In the genomic region with DNA sequence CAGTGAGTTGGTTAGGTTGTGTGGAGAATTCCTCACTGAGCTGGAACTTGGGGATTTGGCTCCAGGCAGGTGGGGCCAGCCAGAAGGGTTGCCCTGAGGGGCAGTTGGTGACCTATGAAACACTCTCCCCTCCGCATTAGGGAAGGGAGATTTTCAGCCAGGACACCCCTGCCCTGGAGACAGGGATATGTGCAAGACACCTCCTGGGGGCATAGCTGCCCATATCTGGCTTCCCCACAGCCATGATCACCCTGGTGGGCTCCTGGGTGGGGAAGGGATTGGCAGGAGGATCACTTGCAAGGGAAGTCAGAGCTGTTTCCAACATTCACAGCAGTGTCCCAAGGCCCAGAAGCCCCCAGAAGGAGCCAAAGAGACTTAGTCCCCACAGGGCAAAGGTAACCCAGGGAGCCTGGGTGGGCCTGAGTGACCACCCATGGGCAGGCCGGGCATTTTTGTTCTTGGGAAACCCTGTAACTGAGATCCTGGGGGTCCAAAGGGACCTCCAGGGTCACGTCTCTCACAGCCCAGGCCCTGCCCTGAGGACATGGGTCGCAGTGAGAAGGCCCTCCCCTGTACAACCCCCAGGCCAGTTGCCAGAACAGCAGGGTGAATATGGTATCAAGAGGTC, we compare ENCODE assay signal across 18 cellular contexts.
DNase-seq lines count a peak whose midpoint lies in the region; ATAC-seq, FAIRE-seq and TF ChIP-seq lines count a peak whose summit lies in the region.
"Had no signal": no experiment of that assay in that cellular context is flagged by ENCODE, and none has a peak within 500 bp of the region (broad histone marks: within the 10 kb centered on the region; RNA-seq: fewer than 3 reads in every experiment).

No MANE protein-coding gene starts in this region.

- peaks cover 15% of the 10 kb centered on the region for H3K27me3 Mint-ChIP-seq in activated CD8-positive, alpha-beta memory T cell treated with anti-CD3 and anti-CD28 coated beads, Interleukin-2, amount 10 ng/mL, durations not matched to agents 7 days and 5 days

- TF ChIP-seq CTCF in WERI-Rb-1 (IDR thresholded peaks at IDR 0.05; ENCODE audit: low read depth, low read length) (no peak), suprapubic skin (IDR thresholded peaks at IDR 0.05) (no peak)

- 83% methylated on average over 4 of the region's 4 CpGs for WGBS in suprapubic skin

- no peak overlapping the region for H3K4me3 Mint-ChIP-seq in activated CD8-positive, alpha-beta memory T cell treated with anti-CD3 and anti-CD28 coated beads, Interleukin-2, amount 10 ng/mL, durations not matched to agents 7 days and 5 days
- H3K4me3 Mint-ChIP-seq: HFFc6 had no signal

- H3K27ac ChIP-seq in WERI-Rb-1: no peak overlapping the region
- no peak overlapping the region for H3K27ac ChIP-seq in suprapubic skin

- H3K27me3 ChIP-seq in WERI-Rb-1 (ENCODE audit: insufficient read depth, low read depth, severe bottlenecking): no peaks in the 10 kb centered on the region
- H3K27me3 ChIP-seq in suprapubic skin: no peaks in the 10 kb centered on the region

- no peaks in the 10 kb centered on the region for H3K36me3 Mint-ChIP-seq in activated CD8-positive, alpha-beta memory T cell treated with anti-CD3 and anti-CD28 coated beads, Interleukin-2, amount 10 ng/mL, durations not matched to agents 7 days and 5 days

- no peak overlapping the region for H3K4me3 ChIP-seq in WERI-Rb-1 (ENCODE audit: low read depth, low read length)
- H3K4me3 ChIP-seq in suprapubic skin: no peak overlapping the region

- peaks cover 7% of the 10 kb centered on the region for H3K4me1 ChIP-seq in suprapubic skin

- CTCF ChIA-PET in activated CD8-positive, alpha-beta memory T cell treated with anti-CD3 and anti-CD28 coated beads, Interleukin-2, amount 10 ng/mL, durations not matched to agents 7 days and 5 days (lab: Charles Lee): interaction anchor here (1.3 kb wide), 1 partner anchor 19 kb away, joined by 3 read pairs; no protein-coding TSS in a partner anchor

- H3K27ac Mint-ChIP-seq in activated CD8-positive, alpha-beta memory T cell treated with anti-CD3 and anti-CD28 coated beads, Interleukin-2, amount 10 ng/mL, durations not matched to agents 7 days and 5 days: no peak overlapping the region
- H3K27ac Mint-ChIP-seq: HFFc6 had no signal

- ATAC-seq in activated CD8-positive, alpha-beta memory T cell treated with anti-CD3 and anti-CD28 coated beads, Interleukin-2, amount 10 ng/mL, durations not matched to agents 7 days and 5 days: no peak
- ATAC-seq: Panc1 had no signal

- no peak for TF ChIP-seq EP300 in suprapubic skin (IDR thresholded peaks at IDR 0.05)

- H3K36me3 ChIP-seq in WERI-Rb-1: no peaks in the 10 kb centered on the region
- H3K36me3 ChIP-seq in suprapubic skin: no peaks in the 10 kb centered on the region

- no peaks in the 10 kb centered on the region for H3K9me3 Mint-ChIP-seq in activated CD8-positive, alpha-beta memory T cell treated with anti-CD3 and anti-CD28 coated beads, Interleukin-2, amount 10 ng/mL, durations not matched to agents 7 days and 5 days (ENCODE audit: low read depth)
- H3K9me3 Mint-ChIP-seq: HFFc6 had no signal

- peak; percentile 21 for DNase-seq in activated CD8-positive, alpha-beta memory T cell treated with anti-CD3 and anti-CD28 coated beads for 24 hours
- DNase-seq in activated CD8-positive, alpha-beta memory T cell treated with anti-CD3 and anti-CD28 coated beads, Interleukin-2, amount 10 ng/mL, durations not matched to agents 7 days and 5 days: no peak
- DNase-seq in WERI-Rb-1 (peak; percentile 4), iPS-NIHi7 (ENCODE audit: extremely low spot score) (peak; percentile 3), suprapubic skin (ENCODE audit: low spot score in 2 of 2) (peak; percentile 28 to 47), RCC 7860 (ENCODE audit: low spot score) (no peak), SHP77 treated with DMSO at 0.1 percent for 48 hours (lab: John Stamatoyannopoulos, UW) (no peak), NCI-H2029 treated with DMSO at 0.1 percent for 48 hours (lab: John Stamatoyannopoulos, UW) (no peak)
- DNase-seq: C1 segment of cervical spinal cord, DMS 273 treated with DMSO at 0.1 percent for 48 hours, HFFc6, MM.1S, NCI-H1105 treated with DMSO at 0.1 percent for 48 hours, NCI-H187 treated with DMSO at 0.1 percent for 48 hours, NCI-H2171, SIG-M5 had no signal

- H3K4me1 Mint-ChIP-seq in activated CD8-positive, alpha-beta memory T cell treated with anti-CD3 and anti-CD28 coated beads, Interleukin-2, amount 10 ng/mL, durations not matched to agents 7 days and 5 days: peaks cover 10% of the 10 kb centered on the region

- H3K9me3 ChIP-seq in WERI-Rb-1 (ENCODE audit: severe bottlenecking) (no peaks in the 10 kb centered on the region), suprapubic skin (no peaks in the 10 kb centered on the region)

- no peak for FAIRE-seq in RCC 7860 (lab: Jason Lieb, UNC)
- FAIRE-seq: H1 had no signal

- TF ChIP-seq POLR2A in suprapubic skin (IDR thresholded peaks at IDR 0.05): no peak

Comparison
In these comparisons a context has a peak if more than half of its experiments do, and no peak if none do; other contexts are left out.
1. DNase-seq: peak in activated CD8-positive, alpha-beta memory T cell treated with anti-CD3 and anti-CD28 coated beads for 24 hours (single experiment), WERI-Rb-1 (single experiment), iPS-NIHi7 (single experiment) and suprapubic skin (2 of 2); none in activated CD8-positive, alpha-beta memory T cell treated with anti-CD3 and anti-CD28 coated beads, Interleukin-2, amount 10 ng/mL, durations not matched to agents 7 days and 5 days (single experiment), RCC 7860 (single experiment), SHP77 treated with DMSO at 0.1 percent for 48 hours (single experiment) and NCI-H2029 treated with DMSO at 0.1 percent for 48 hours (single experiment).